In genomic region chr14:28759056-28759657, GRCh38 we compare ENCODE assay signal across 1 cellular context.
TF ChIP-seq lines count a peak whose summit lies in the region.

No MANE protein-coding gene starts in this region.

TF ChIP-seq in HepG2, 621 proteins besides CTCF, POLR2A, EP300 and RAD21 (continued from another document):
- TF ChIP-seq AFF4 (CRISPR knock-in tag; IDR thresholded peaks at IDR 0.05) (no peak), ZNF776 (CRISPR knock-in tag; IDR thresholded peaks at IDR 0.05) (no peak), EZH2 (conservative IDR thresholded peaks at IDR 0.05; ENCODE audit: low read depth, low read length) (0 out of 2 replicates have a peak, but pooled peaks have one; percentile 21), MAFK (conservative IDR thresholded peaks at IDR 0.05 in 1 of 2, IDR thresholded peaks at IDR 0.05 in 1 of 2; ENCODE audit: low read length in 2 of 2) (peak; percentile 59 to 67), EHMT2 (IDR thresholded peaks at IDR 0.05; ENCODE audit: borderline replicate concordance, low read depth, low read length) (no peak), ZFP36L2 (CRISPR knock-in tag; IDR thresholded peaks at IDR 0.05) (no peak), ZBTB1 (CRISPR knock-in tag; IDR thresholded peaks at IDR 0.05; ENCODE audit: borderline replicate concordance) (no peak)
TF ChIP-seq in HepG2: peak in this region for 3.
